11 cellular contexts compared by ENCODE assay signal in genomic region chr2:54556659-54557121, GRCh38.
A peak's percentile ranks its signal among the peaks of the same experiment; 100 is the strongest.
DNase-seq lines count a peak whose midpoint lies in the region; ATAC-seq and TF ChIP-seq lines count a peak whose summit lies in the region.
"Had no signal": no experiment of that assay in that cellular context is flagged by ENCODE, and none has a peak within 500 bp of the region (broad histone marks: within the 10 kb centered on the region; RNA-seq: fewer than 3 reads in every experiment).

No MANE protein-coding gene starts in this region.

- H3K27ac ChIP-seq in adrenal gland, result peak overlapping the region in 3 of 5 donors; percentile 96 to 98 (median 97)
- H3K27ac ChIP-seq in thyroid gland, result peak overlapping the region in 2 of 3 donors; percentile 95 to 96

- H3K4me1 ChIP-seq in adrenal gland (replicated peaks in 1 of 2), result peaks cover 20 to 59% of the 10 kb centered on the region in 2 donors
- H3K4me1 ChIP-seq in thyroid gland, result peaks cover 41 to 74% of the 10 kb centered on the region in 2 donors

- ATAC-seq in activated T-cell treated with anti-CD3 and anti-CD28 coated beads, Interleukin-2, amount 50 U/mL, for 4 hours, result no peak
- ATAC-seq in HG02870 (IDR thresholded peaks at IDR 0.05; ENCODE audit: unreplicated experiment) (no peak), HG02623 (IDR thresholded peaks at IDR 0.05; ENCODE audit: unreplicated experiment) (no peak)

- H3K4me3 ChIP-seq in adrenal gland (no peak overlapping the region), thyroid gland (replicated peaks in 1 of 3) (no peak overlapping the region)

- H3K4me3 Mint-ChIP-seq in activated T-cell treated with anti-CD3 and anti-CD28 coated beads, Interleukin-2, amount 50 U/mL, for 4 hours, result peak overlapping the region; percentile 86

- no peaks in the 10 kb centered on the region for H3K36me3 Mint-ChIP-seq in activated T-cell treated with anti-CD3 and anti-CD28 coated beads, Interleukin-2, amount 50 U/mL, for 4 hours (ENCODE audit: insufficient read depth)

- no peaks in the 10 kb centered on the region for H3K36me3 ChIP-seq in adrenal gland (replicated peaks in 1 of 2)
- no peaks in the 10 kb centered on the region for H3K36me3 ChIP-seq in thyroid gland
- H3K36me3 ChIP-seq: HAP-1 had no signal

- peaks cover 22% of the 10 kb centered on the region for H3K4me1 Mint-ChIP-seq in activated T-cell treated with anti-CD3 and anti-CD28 coated beads, Interleukin-2, amount 50 U/mL, for 4 hours (ENCODE audit: low read depth)

- intact Hi-C loops in adrenal gland (cut with DNase I) (no loop called here), thyroid gland (cut with DNase I) (no loop called here)

- no peak for DNase-seq in activated T-cell treated with anti-CD3 and anti-CD28 coated beads, Interleukin-2, amount 50 U/mL, for 4 hours
- DNase-seq in activated T-cell treated with anti-CD3 and anti-CD28 coated beads, Interleukin-2, amount 50 U/mL, for 1 hour, result no peak
- peak in 1 of 7 donors; percentile 39 for DNase-seq in adrenal gland
- peak; percentile 85 for DNase-seq in kidney glomerular epithelial cell (lab: John Stamatoyannopoulos, UW)
- DNase-seq in thyroid gland, result no peak
- no peak for DNase-seq in iPS-NIHi7 (ENCODE audit: extremely low spot score)
- DNase-seq: anterior cingulate cortex, NCI-H510A had no signal

- H3K9me3 ChIP-seq in adrenal gland (replicated peaks in 1 of 3) (no peaks in the 10 kb centered on the region), thyroid gland (no peaks in the 10 kb centered on the region)
- H3K9me3 ChIP-seq: HAP-1 had no signal

- H3K27me3 ChIP-seq in adrenal gland (no peaks in the 10 kb centered on the region), thyroid gland (no peaks in the 10 kb centered on the region)

- H3K27me3 Mint-ChIP-seq in activated T-cell treated with anti-CD3 and anti-CD28 coated beads, Interleukin-2, amount 50 U/mL, for 4 hours (ENCODE audit: low read depth), result no peaks in the 10 kb centered on the region

- 67 to 78% (median 75%) methylated on average over 1 of the region's 1 CpG for WGBS in adrenal gland, 4 donors
- WGBS in thyroid gland, 2 donors, result 91 to 94% methylated on average over 1 of the region's 1 CpG

- TF ChIP-seq POLR2A in adrenal gland (IDR thresholded peaks at IDR 0.05) (no peak), thyroid gland (IDR thresholded peaks at IDR 0.05) (no peak)

- H3K9me3 Mint-ChIP-seq in activated T-cell treated with anti-CD3 and anti-CD28 coated beads, Interleukin-2, amount 50 U/mL, for 4 hours, result no peaks in the 10 kb centered on the region

- no peak for TF ChIP-seq CTCF in adrenal gland (IDR thresholded peaks at IDR 0.05)
- TF ChIP-seq CTCF in thyroid gland (IDR thresholded peaks at IDR 0.05), result no peak
